8 cellular contexts compared by ENCODE assay signal in genomic region chr4:165326831-165327210, GRCh38. TPM values are rescaled to one million over a fixed set of nuclear protein-coding genes. Genes with fewer than 3 reads are reported as not detected.
DNase-seq lines count a peak whose midpoint lies in the region; ATAC-seq and TF ChIP-seq lines count a peak whose summit lies in the region.

No MANE protein-coding gene starts in this region.

- H3K27me3 ChIP-seq in SK-N-SH (ENCODE audit: insufficient read depth) = no peaks in the 10 kb centered on the region
- no peaks in the 10 kb centered on the region for H3K27me3 ChIP-seq in foreskin keratinocyte
- H3K27me3 ChIP-seq in trophoblast cell (ENCODE audit: insufficient read depth, low read length) = no peaks in the 10 kb centered on the region

- H3K9ac ChIP-seq in SK-N-SH = peak overlapping the region; percentile 71
- no peak overlapping the region for H3K9ac ChIP-seq in trophoblast cell (ENCODE audit: low read length)

- no peak overlapping the region for H3K14ac ChIP-seq in trophoblast cell (ENCODE audit: low read length)

- POLR2A ChIA-PET in SK-N-SH (lab: Yijun Ruan, JAX) = interaction anchor here (0.5 to 1.1 kb wide), 2 partner anchors 23 to 52 kb away, joined by 4 to 6 read pairs; partner anchors contain the start of gene CPE

- no peaks in the 10 kb centered on the region for H4K20me1 ChIP-seq in SK-N-SH (ENCODE audit: insufficient read depth)

- H3K4me3 ChIP-seq in SK-N-SH (ENCODE audit: low read depth in 2 of 2, low read length in 1 of 2) (peak overlapping the region; percentile 89 to 99), trophoblast cell (ENCODE audit: low read depth, low read length) (peak overlapping the region; percentile 31)

- H3K4me2 ChIP-seq in SK-N-SH (peak overlapping the region; percentile 83), trophoblast cell (ENCODE audit: low read length) (peak overlapping the region; percentile 54)

- CTCF ChIA-PET in SK-N-SH (lab: Yijun Ruan, JAX) = interaction anchor here (0.6 to 0.9 kb wide), 3 partner anchors 37 to 197 kb away, joined by 3 read pairs; no protein-coding TSS in a partner anchor

- 2% methylated on average over 11 of the region's 14 CpGs for WGBS in SK-N-SH (ENCODE audit: low lambda C conversion rate)
- no CpG with 5 or more reads among the region's 14 CpGs for WGBS in trophoblast cell (ENCODE audit: extremely low coverage, insufficient coverage, insufficient read length)

- H3K4ac ChIP-seq in trophoblast cell (ENCODE audit: low read depth, low read length) = no peak overlapping the region

- ATAC-seq in HG02943 (IDR thresholded peaks at IDR 0.05; ENCODE audit: low read depth, unreplicated experiment) = peak; percentile 24
- no peak for ATAC-seq in foreskin keratinocyte
- no peak for ATAC-seq in GM19397 (IDR thresholded peaks at IDR 0.05; ENCODE audit: unreplicated experiment)

- peak; percentile 29 for DNase-seq in NCI-H1105 treated with DMSO at 0.1 percent for 48 hours (lab: John Stamatoyannopoulos, UW)
- DNase-seq in NCI-H1105 (lab: John Stamatoyannopoulos, UW) = no peak
- DNase-seq in SK-N-SH = peak; percentile 41
- DNase-seq in foreskin keratinocyte = no peak
- peak; percentile 9 to 56 for DNase-seq in trophoblast cell
- DNase-seq in NCI-H1694 treated with DMSO at 0.1 percent for 48 hours (lab: John Stamatoyannopoulos, UW) = no peak

- H3K36me3 ChIP-seq in SK-N-SH (replicated peaks in 1 of 2; ENCODE audit: control insufficient read depth in 1 of 2, insufficient read depth in 2 of 2, low read length in 1 of 2) (peaks cover 19 to 26% of the 10 kb centered on the region in 2 experiments), trophoblast cell (ENCODE audit: control insufficient read depth in 1 of 2, insufficient read depth in 2 of 2, low read length in 2 of 2) (peaks cover 5 to 7% of the 10 kb centered on the region in 2 experiments)

- H2AK5ac ChIP-seq in trophoblast cell (ENCODE audit: low read length) = no peak overlapping the region

- H3K27ac ChIP-seq in SK-N-SH (ENCODE audit: low read depth in 2 of 2, low read length in 1 of 2) (peak overlapping the region; percentile 80 to 93), foreskin keratinocyte (peak overlapping the region; percentile 100), trophoblast cell (ENCODE audit: low read depth, low read length) (peak overlapping the region; percentile 95)

- H3K18ac ChIP-seq in trophoblast cell (ENCODE audit: low read length) = no peak overlapping the region

- peaks cover 8% of the 10 kb centered on the region for H3F3A ChIP-seq in SK-N-SH (replicated peaks; ENCODE audit: insufficient read depth)

- peak overlapping the region; percentile 53 for H2BK12ac ChIP-seq in trophoblast cell (ENCODE audit: low read length)

- H2AFZ ChIP-seq in SK-N-SH (ENCODE audit: low read depth) (peak overlapping the region; percentile 93), trophoblast cell (ENCODE audit: insufficient read depth, low read length, poor library complexity) (no peak overlapping the region)

- H4K12ac ChIP-seq in trophoblast cell (ENCODE audit: low read depth, low read length) = peak overlapping the region; percentile 55

- H3K9me3 ChIP-seq in SK-N-SH = no peaks in the 10 kb centered on the region
- peaks cover 4% of the 10 kb centered on the region for H3K9me3 ChIP-seq in trophoblast cell (ENCODE audit: insufficient read depth, low read depth, low read length)

- no peak for TF ChIP-seq CTCF in SK-N-SH (IDR thresholded peaks at IDR 0.05)
- no peak for TF ChIP-seq CTCF in foreskin keratinocyte (conservative IDR thresholded peaks at IDR 0.05)

- H4K91ac ChIP-seq in trophoblast cell (ENCODE audit: low read depth, low read length) = no peak overlapping the region

- H3K9me2 ChIP-seq in SK-N-SH = no peaks in the 10 kb centered on the region

- H3K23ac ChIP-seq in trophoblast cell (ENCODE audit: low read length) = no peak overlapping the region

- peak overlapping the region; percentile 84 for H2BK120ac ChIP-seq in trophoblast cell (ENCODE audit: insufficient read depth, low read length, poor library complexity)

- H3K4me1 ChIP-seq in SK-N-SH (ENCODE audit: control insufficient read depth in 1 of 2, insufficient read depth in 2 of 2, low read depth in 1 of 2, low read length in 1 of 2) (peaks cover 6 to 16% of the 10 kb centered on the region in 2 experiments; a peak in 3 of 4 replicates), foreskin keratinocyte (peaks cover 19% of the 10 kb centered on the region), trophoblast cell (ENCODE audit: control insufficient read depth in 1 of 2, insufficient read depth in 2 of 2, low read length in 2 of 2) (peaks cover 15 to 17% of the 10 kb centered on the region in 2 experiments)

- H2BK5ac ChIP-seq in trophoblast cell (ENCODE audit: low read depth, low read length, poor library complexity) = peak overlapping the region; percentile 84

- no peak for TF ChIP-seq RAD21 in SK-N-SH (IDR thresholded peaks at IDR 0.05; ENCODE audit: low read length)

- peaks cover 14% of the 10 kb centered on the region for H3K79me1 ChIP-seq in trophoblast cell (ENCODE audit: low read length)

- H3K79me2 ChIP-seq in SK-N-SH (ENCODE audit: insufficient read depth) = peaks cover 37% of the 10 kb centered on the region
- peaks cover 22% of the 10 kb centered on the region for H3K79me2 ChIP-seq in trophoblast cell (ENCODE audit: control insufficient read depth, insufficient read depth, low read length, poor library complexity)

- peak overlapping the region; percentile 45 for H4K8ac ChIP-seq in trophoblast cell (ENCODE audit: low read depth, low read length)

- TF ChIP-seq EP300 in SK-N-SH (IDR thresholded peaks at IDR 0.05; ENCODE audit: borderline replicate concordance in 1 of 2, low read depth in 1 of 2, low read length in 1 of 2) = no peak

TF ChIP-seq in SK-N-SH, 30 proteins besides CTCF, POLR2A, EP300 and RAD21:
- TF ChIP-seq JUND (IDR thresholded peaks at IDR 0.05) (no peak), GATA2 (CRISPR knock-in tag; IDR thresholded peaks at IDR 0.05) (peak; percentile 52)

RNA-seq across cellular contexts. Expression of gene MSMO1, which starts 0.6 kb away (rescaled TPM):
- polyA plus RNA-seq in SK-N-SH (2012; rRNA removed) = 13.2 and 20.2 TPM in 2 replicates
- 24.2 TPM in 2 replicates for polyA plus RNA-seq in SK-N-SH (2012; cell fraction: cytosol; rRNA removed)
- 3.7 and 11.1 TPM in 2 replicates for polyA plus RNA-seq in SK-N-SH (2012; cell fraction: nucleus; rRNA removed)
- total RNA-seq in foreskin keratinocyte = 421 and 453 TPM in 2 replicates
- 264 and 345 TPM in 2 replicates for polyA plus RNA-seq in foreskin keratinocyte
- 219 and 220 TPM in 2 replicates for polyA plus RNA-seq in trophoblast cell (2013)

RNA-seq across cellular contexts. Expression of gene CPE, which starts 52.0 kb away (rescaled TPM):
- 18.2 and 25.9 TPM in 2 replicates for polyA plus RNA-seq in SK-N-SH (2012; rRNA removed)
- 24.6 and 30.2 TPM in 2 replicates for polyA plus RNA-seq in SK-N-SH (2012; cell fraction: cytosol; rRNA removed)
- polyA plus RNA-seq in SK-N-SH (2012; cell fraction: nucleus; rRNA removed) = 6.2 and 10.6 TPM in 2 replicates
- 0.75 and 0.95 TPM in 2 replicates for total RNA-seq in foreskin keratinocyte
- 0.53 and 0.74 TPM in 2 replicates for polyA plus RNA-seq in foreskin keratinocyte
- polyA plus RNA-seq in trophoblast cell (2013) = 102 and 117 TPM in 2 replicates

Comparison
In these comparisons a context has a peak if more than half of its experiments do, and no peak if none do; other contexts are left out.
1. DNase-seq: peak in NCI-H1105 treated with DMSO at 0.1 percent for 48 hours (single experiment), SK-N-SH (single experiment) and trophoblast cell (2 of 2); none in NCI-H1105 (single experiment), foreskin keratinocyte (0 of 2) and NCI-H1694 treated with DMSO at 0.1 percent for 48 hours (single experiment).
2. RNA of gene MSMO1, which starts 0.6 kb away (polyA plus RNA-seq): 264 to 345 TPM in foreskin keratinocyte; 3.7 to 24.2 TPM in SK-N-SH; every median in the first group is over 10 times any median in the second.
3. Peak in every context shown above with its lines, with median percentiles within 50 percentile points of each other: H3K27ac ChIP-seq.